ENCODE assay signal across 8 cellular contexts in genomic region chr3:190533511-190534282, GRCh38. TPM values are rescaled to one million over a fixed set of nuclear protein-coding genes. Genes with fewer than 3 reads are reported as not detected.
DNase-seq lines count a peak whose midpoint lies in the region; TF ChIP-seq lines count a peak whose summit lies in the region.

No MANE protein-coding gene starts in this region.

- H3K27me3 ChIP-seq in brain microvascular endothelial cell (replicated peaks): no peaks in the 10 kb centered on the region
- no peaks in the 10 kb centered on the region for H3K27me3 ChIP-seq in testis
- H3K27me3 ChIP-seq in BE2C: no peaks in the 10 kb centered on the region

- H3K4me3 ChIP-seq in brain microvascular endothelial cell (ENCODE audit: low read depth, low read length): no peak overlapping the region
- no peak overlapping the region for H3K4me3 ChIP-seq in testis
- no peak overlapping the region for H3K4me3 ChIP-seq in BE2C (ENCODE audit: low read depth, low read length)

- intact Hi-C loops in testis (cut with DNase I; ENCODE audit: low total_unique reads): no loop called here

- WGBS in testis, 2 donors: 29 to 34% methylated on average over 13 of the region's 13 CpGs

- H3K36me3 ChIP-seq in brain microvascular endothelial cell (replicated peaks) (no peaks in the 10 kb centered on the region), testis (ENCODE audit: low read depth, missing control alignments) (no peaks in the 10 kb centered on the region), BE2C (no peaks in the 10 kb centered on the region)

- TF ChIP-seq POLR2A in testis (IDR thresholded peaks at IDR 0.05): no peak

- DNase-seq in HS-27A (ENCODE audit: low read depth) (peak; percentile 91), brain microvascular endothelial cell (peak; percentile 83), kidney tubule cell (ENCODE audit: low spot score) (peak; percentile 75), testis (peak; percentile 53), HT-29 (ENCODE audit: low spot score) (no peak), D341Med (ENCODE audit: low spot score) (no peak), NCI-H446 (lab: John Stamatoyannopoulos, UW) (no peak), BE2C (no peak)

- peak overlapping the region; percentile 46 for H3K27ac ChIP-seq in brain microvascular endothelial cell
- H3K27ac ChIP-seq in testis: peak overlapping the region in 1 of 2 donors; percentile 26

- H3K4me1 ChIP-seq in testis: peaks cover 4% of the 10 kb centered on the region
- H3K4me1 ChIP-seq in BE2C: no peaks in the 10 kb centered on the region

- TF ChIP-seq CTCF in brain microvascular endothelial cell (IDR thresholded peaks at IDR 0.05; ENCODE audit: low read depth, low read length, missing control alignments) (no peak), testis (IDR thresholded peaks at IDR 0.05) (no peak), BE2C (IDR thresholded peaks at IDR 0.05; ENCODE audit: low read depth, low read length) (no peak)

- in situ Hi-C loops in brain microvascular endothelial cell (cut with HindIII; ENCODE audit: low pct_ligation_motif_present, low sequenced_read_pairs): no loop called here

- H3K9me3 ChIP-seq in testis (no peaks in the 10 kb centered on the region), BE2C (no peaks in the 10 kb centered on the region)

RNA-seq across cellular contexts. Expression of gene IL1RAP, which starts 19.8 kb away (rescaled TPM):
- 1 to 10 TPM; 1.7 to 3.2 TPM for total RNA-seq in testis
- polyA plus RNA-seq in testis (ENCODE audit: insufficient read depth, low read depth, low replicate concordance): 2.1 TPM
- total RNA-seq in HT-29 (2014; rRNA removed; shearing (Covaris generic)): 3.5 and 6.0 TPM in 2 replicates
- 0.25 TPM for polyA plus RNA-seq in BE2C (2012; ENCODE audit: insufficient read depth, insufficient read length, low read depth)

Comparison
In these comparisons a context has a peak if more than half of its experiments do, and no peak if none do; other contexts are left out.
1. DNase-seq: peak in HS-27A (single experiment), brain microvascular endothelial cell (single experiment), kidney tubule cell (single experiment) and testis (single experiment); none in HT-29 (single experiment), D341Med (single experiment), NCI-H446 (0 of 2) and BE2C (single experiment).